In genomic region chr6:98958791-98959190, GRCh38 we compare ENCODE assay signal across 25 cellular contexts.
"Had no signal": no experiment of that assay in that cellular context is flagged by ENCODE, and none has a peak within 500 bp of the region (broad histone marks: within the 10 kb centered on the region; RNA-seq: fewer than 3 reads in every experiment).

No MANE protein-coding gene starts in this region.

- DNase-seq: cortex of kidney; dorsolateral prefrontal cortex; effector CD8-positive, alpha-beta T cell; endodermal cell; erythroblast; esophagus squamous epithelium; hypothalamus; immature natural killer cell; islet precursor cell; natural killer cell; occipital lobe; ovary; posterior cingulate gyrus; stimulated activated CD4-positive, alpha-beta T cell treated with anti-CD3 and anti-CD28 coated beads, Interleukin-2, amount 100 ng/mL, for 24 hours; stimulated activated CD4-positive, alpha-beta T cell treated with anti-CD3 and anti-CD28 coated beads, Interleukin-4, amount 100 ng/mL, for 24 hours; stimulated activated naive CD4-positive, alpha-beta T cell treated with Interleukin-2 at 50 U/mL for 16 hours; stomach; tibial artery had no signal

- H3K9me3 Mint-ChIP-seq: endodermal cell; immature natural killer cell; memory B cell; natural killer cell; stimulated activated effector memory CD8-positive, alpha-beta T cell treated with anti-CD3 and anti-CD28 coated beads, Interleukin-12 subunit alpha, Interleukin-12 subunit beta, amount 100 ng/mL, for 72 hours; type B pancreatic cell had no signal

- H3K4me1 Mint-ChIP-seq: endodermal cell; immature natural killer cell; memory B cell; natural killer cell; stimulated activated effector memory CD8-positive, alpha-beta T cell treated with anti-CD3 and anti-CD28 coated beads, Interleukin-12 subunit alpha, Interleukin-12 subunit beta, amount 100 ng/mL, for 72 hours had no signal

- H3K4me1 ChIP-seq: right atrium auricular region had no signal

- H3K27me3 Mint-ChIP-seq: type B pancreatic cell had no signal

- H3K9me3 ChIP-seq: esophagus squamous epithelium, ovary, right atrium auricular region, stomach, tibial artery had no signal

- H3K27me3 ChIP-seq: ovary, right atrium auricular region, stomach, tibial artery had no signal

- H3K36me3 Mint-ChIP-seq: memory B cell; natural killer cell; stimulated activated effector memory CD8-positive, alpha-beta T cell treated with anti-CD3 and anti-CD28 coated beads, Interleukin-12 subunit alpha, Interleukin-12 subunit beta, amount 100 ng/mL, for 72 hours; type B pancreatic cell had no signal

- ATAC-seq: left lobe of liver; natural killer cell; sciatic nerve; stimulated activated effector memory CD8-positive, alpha-beta T cell treated with anti-CD3 and anti-CD28 coated beads, Interleukin-12 subunit alpha, Interleukin-12 subunit beta, amount 100 ng/mL, for 72 hours had no signal

- H3K4me3 Mint-ChIP-seq: endodermal cell; immature natural killer cell; memory B cell; natural killer cell; stimulated activated effector memory CD8-positive, alpha-beta T cell treated with anti-CD3 and anti-CD28 coated beads, Interleukin-12 subunit alpha, Interleukin-12 subunit beta, amount 100 ng/mL, for 72 hours; type B pancreatic cell had no signal

- H3K27ac Mint-ChIP-seq: endodermal cell; immature natural killer cell; memory B cell; natural killer cell; stimulated activated effector memory CD8-positive, alpha-beta T cell treated with anti-CD3 and anti-CD28 coated beads, Interleukin-12 subunit alpha, Interleukin-12 subunit beta, amount 100 ng/mL, for 72 hours; type B pancreatic cell had no signal

- H3K27ac ChIP-seq: dorsolateral prefrontal cortex, ovary, right atrium auricular region, stomach had no signal

- H3K36me3 ChIP-seq: esophagus squamous epithelium, ovary, right atrium auricular region, stomach, tibial artery had no signal

- H3K4me3 ChIP-seq: dorsolateral prefrontal cortex, esophagus squamous epithelium, lung, ovary, right atrium auricular region, stomach, tibial artery had no signal
